In genomic region chr16:85275533-85276249, GRCh38 we compare ENCODE assay signal across 8 cellular contexts.
DNase-seq lines count a peak whose midpoint lies in the region; ATAC-seq and TF ChIP-seq lines count a peak whose summit lies in the region.

No MANE protein-coding gene starts in this region.

- in situ Hi-C loops in gastrocnemius medialis (cut with MboI; ENCODE audit: low sequenced_read_pairs in 4 of 4), result no loop called here

- peak; percentile 85 to 95 (median 91) for TF ChIP-seq CTCF in gastrocnemius medialis (IDR thresholded peaks at IDR 0.05 in 4 of 5, conservative IDR thresholded peaks at IDR 0.05 in 1 of 5)

- H3K27ac ChIP-seq in right cardiac atrium (ENCODE audit: low read length) (no peak overlapping the region), gastrocnemius medialis (no peak overlapping the region)

- no peaks in the 10 kb centered on the region for H3K36me3 ChIP-seq in gastrocnemius medialis

- intact Hi-C loops in right cardiac atrium (cut with DNase I) (loop anchor here in 1 of 4 donors (10.0 kb wide), 1 partner anchor 439 kb away; no protein-coding TSS in a partner anchor), gastrocnemius medialis (cut with DNase I; ENCODE audit: low total_unique reads) (loop anchor here (2.0 to 5.0 kb wide), 4 partner anchors 47 to 442 kb away; no protein-coding TSS in a partner anchor)

- DNase-seq in ELF-1 (ENCODE audit: low read depth, low spot score), result peak; percentile 84
- peak; percentile 52 for DNase-seq in M059J (ENCODE audit: low read depth)
- DNase-seq in T-helper 2 cell, result peak in 4 of 5 experiments; percentile 26 to 39 (median 30)
- peak in 53 of 58 donors; percentile 16 to 84 (median 59) for DNase-seq in anterior cingulate cortex (lab: John Stamatoyannopoulos, UW)
- DNase-seq in right cardiac atrium, result peak; percentile 71 to 90 (median 85)
- peak; percentile 50 to 57 for DNase-seq in gastrocnemius medialis

- H3K9me3 ChIP-seq in right cardiac atrium (ENCODE audit: control insufficient read depth, low read length) (no peaks in the 10 kb centered on the region), gastrocnemius medialis (no peaks in the 10 kb centered on the region)

- peaks cover 2% of the 10 kb centered on the region for H3K4me1 ChIP-seq in right cardiac atrium (ENCODE audit: control insufficient read depth, insufficient read depth, low read length)
- peaks cover 9 to 10% of the 10 kb centered on the region in 2 donors for H3K4me1 ChIP-seq in gastrocnemius medialis

- no peak overlapping the region for H3K4me3 ChIP-seq in right cardiac atrium (ENCODE audit: low read length)
- H3K4me3 ChIP-seq in gastrocnemius medialis, result no peak overlapping the region

- H3K27me3 ChIP-seq in right cardiac atrium (ENCODE audit: control insufficient read depth, insufficient read depth) (no peaks in the 10 kb centered on the region), gastrocnemius medialis (no peaks in the 10 kb centered on the region)

- ATAC-seq in right cardiac atrium (peak; percentile 65 to 70), gastrocnemius medialis (peak; percentile 51 to 68), GM19463 (IDR thresholded peaks at IDR 0.05; ENCODE audit: unreplicated experiment) (no peak), HG02798 (IDR thresholded peaks at IDR 0.05; ENCODE audit: poor library complexity, unreplicated experiment) (no peak)

- TF ChIP-seq POLR2A in gastrocnemius medialis (IDR thresholded peaks at IDR 0.05), result no peak

- WGBS in right cardiac atrium, result 43% methylated on average over 16 of the region's 16 CpGs

Comparison
In these comparisons a context has a peak if more than half of its experiments do, and no peak if none do; other contexts are left out.
1. DNase-seq: peak in every context shown above with its lines; median percentile 85 in right cardiac atrium; 84 in ELF-1; 59 in anterior cingulate cortex; 54 in gastrocnemius medialis; 52 in M059J; 30 in T-helper 2 cell.
2. ATAC-seq: peak in right cardiac atrium (2 of 2) and gastrocnemius medialis (2 of 2); none in GM19463 (single experiment) and HG02798 (single experiment).